ENCODE assay signal across 19 cellular contexts in the genomic region with DNA sequence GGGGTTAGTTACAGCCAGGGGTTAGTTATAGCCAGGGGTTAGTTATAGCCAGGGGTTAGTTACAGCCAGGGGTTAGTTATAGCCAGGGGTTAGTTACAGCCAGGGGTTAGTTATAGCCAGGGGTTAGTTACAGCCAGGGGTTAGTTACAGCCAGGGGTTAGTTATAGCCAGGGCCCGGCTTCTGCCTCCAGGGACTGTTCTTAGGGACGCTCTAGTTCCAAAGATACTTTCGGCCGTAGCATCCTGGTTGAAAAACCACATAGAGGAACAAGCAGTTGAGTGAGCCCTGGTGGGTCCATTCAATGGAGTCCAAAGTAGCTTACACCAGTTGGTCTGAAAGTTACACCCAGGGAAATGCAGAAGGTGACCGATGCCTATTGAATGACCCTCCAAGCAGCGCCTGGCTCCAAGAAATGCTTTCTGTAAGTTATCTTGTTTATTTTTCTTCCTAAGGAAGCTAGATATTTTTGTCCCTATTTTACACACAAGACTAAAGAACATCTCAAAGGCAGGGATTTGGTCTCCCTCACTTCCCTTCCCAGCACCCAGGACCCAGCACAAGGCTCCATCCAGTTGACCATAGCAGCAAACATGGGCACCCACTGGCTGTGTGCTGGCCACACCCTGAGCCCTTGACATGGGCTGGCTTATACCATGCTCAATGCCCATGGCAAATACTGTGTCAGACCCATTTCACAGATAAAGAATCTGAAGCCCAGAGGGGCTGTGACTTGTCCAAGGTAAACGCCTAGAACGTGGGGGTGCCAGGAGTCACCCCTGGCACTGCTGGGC. TPM values are rescaled to one million over a fixed set of nuclear protein-coding genes. Genes with fewer than 3 reads are reported as not detected.
DNase-seq lines count a peak whose midpoint lies in the region; ATAC-seq, FAIRE-seq and TF ChIP-seq lines count a peak whose summit lies in the region.
"Had no signal": no experiment of that assay in that cellular context is flagged by ENCODE, and none has a peak within 500 bp of the region (broad histone marks: within the 10 kb centered on the region; RNA-seq: fewer than 3 reads in every experiment).

No MANE protein-coding gene starts in this region.

- intact Hi-C loops in K562 (cut with micrococcal nuclease), result no loop called here
- intact Hi-C loops in heart left ventricle (cut with DNase I), result loop anchor here in 1 of 10 donors (5.0 kb wide), 1 partner anchor 135 kb away; a partner anchor contains a TSS
- intact Hi-C loops in psoas muscle (cut with DNase I), result no loop called here

- TF ChIP-seq POLR2A in K562 (conservative IDR thresholded peaks at IDR 0.05) (no peak), heart left ventricle (IDR thresholded peaks at IDR 0.05) (no peak)

- CTCF ChIA-PET in K562 (lab: Yijun Ruan, JAX; ENCODE audit: low intra/inter-chr PET ratio), result no interaction called here

- H3K36me3 ChIP-seq in K562 (ENCODE audit: control insufficient read depth, insufficient read depth, low read length) (no peaks in the 10 kb centered on the region), heart left ventricle (no peaks in the 10 kb centered on the region), psoas muscle (ENCODE audit: insufficient read depth in 1 of 2, low read depth in 1 of 2) (no peaks in the 10 kb centered on the region)

- TF ChIP-seq CTCF in K562 (IDR thresholded peaks at IDR 0.05 in 2 of 3, conservative IDR thresholded peaks at IDR 0.05 in 1 of 3; ENCODE audit: insufficient read depth in 2 of 3, low read depth in 1 of 3, low read length in 3 of 3), result no peak
- TF ChIP-seq CTCF in heart left ventricle (IDR thresholded peaks at IDR 0.05), result no peak
- no peak for TF ChIP-seq CTCF in psoas muscle (IDR thresholded peaks at IDR 0.05)

- POLR2A ChIA-PET in K562 (lab: Yijun Ruan, JAX), result no interaction called here

- H3K4me3 ChIP-seq in K562, result no peak overlapping the region
- no peak overlapping the region for H3K4me3 ChIP-seq in heart left ventricle
- no peak overlapping the region for H3K4me3 ChIP-seq in psoas muscle
- H3K4me3 ChIP-seq: SK-N-MC had no signal

- H3K4me2 ChIP-seq in K562 (ENCODE audit: insufficient read depth, low read length), result no peak overlapping the region
- H3K4me2 ChIP-seq: KMS-11 had no signal

- DNase-seq in EH (ENCODE audit: low read depth), result peak; percentile 60
- DNase-seq in K562 (ENCODE audit: extremely low read depth in 1 of 4, low spot score in 3 of 4), result no peak
- peak in 1 of 5 donors; percentile 33 for DNase-seq in heart left ventricle
- peak; percentile 2 to 28 for DNase-seq in psoas muscle
- DNase-seq in kidney glomerular epithelial cell (lab: John Stamatoyannopoulos, UW), result no peak
- no peak for DNase-seq in NCI-H69 (lab: John Stamatoyannopoulos, UW)
- no peak for DNase-seq in GM19240 (ENCODE audit: insufficient read length, low spot score)
- DNase-seq: activated CD8-positive, alpha-beta memory T cell treated with anti-CD3 and anti-CD28 coated beads for 24 hours; activated gamma-delta T cell treated with Interleukin-2 at 50 U/mL for 16 hours; hippocampal formation; NCI-H2081; NCI-H82; small intestine had no signal

- FAIRE-seq in K562 (lab: Jason Lieb, UNC), result no peak
- FAIRE-seq: bronchial epithelial cell, H54, small intestine had no signal

- H4K20me1 ChIP-seq in K562 (replicated peaks; ENCODE audit: control insufficient read depth, insufficient read depth, low read length), result peaks cover 5% of the 10 kb centered on the region; the same call in 1 of the 2 replicates

- no TSS peak for BruUV-seq in K562 (replicated peaks; lab: Mats Ljungman, UMichigan)

- H3K9me3 ChIP-seq in K562 (replicated peaks; ENCODE audit: control insufficient read depth, insufficient read depth, low read depth, low read length), result no peaks in the 10 kb centered on the region
- no peaks in the 10 kb centered on the region for H3K9me3 ChIP-seq in heart left ventricle
- no peaks in the 10 kb centered on the region for H3K9me3 ChIP-seq in psoas muscle

- no peak overlapping the region for H2AFZ ChIP-seq in K562 (ENCODE audit: low read depth, low read length)

- H3K9me1 ChIP-seq in K562 (ENCODE audit: control insufficient read depth, insufficient read depth, low read length), result no peaks in the 10 kb centered on the region

- no peak overlapping the region for H3K9ac ChIP-seq in K562 (ENCODE audit: insufficient read depth in 1 of 2, low read depth in 2 of 2, low read length in 2 of 2)
- H3K9ac ChIP-seq: KMS-11 had no signal

- H3K79me2 ChIP-seq in K562 (ENCODE audit: control insufficient read depth, insufficient read depth, low read length), result no peaks in the 10 kb centered on the region

- no peak overlapping the region for H3K27ac ChIP-seq in K562 (ENCODE audit: extremely low read depth, low read depth, low read length)
- peak overlapping the region in 7 of 12 donors; percentile 59 to 86 (median 73) for H3K27ac ChIP-seq in heart left ventricle
- H3K27ac ChIP-seq in psoas muscle, result no peak overlapping the region
- H3K27ac ChIP-seq: KMS-11, SK-N-MC, VCaP had no signal

- 1% methylated on average over 8 of the region's 8 CpGs for WGBS in K562 (ENCODE audit: insufficient coverage, low coverage, missing lambda C conversion rate)
- 76 to 88% (median 80%) methylated on average over 4 to 8 of the region's 8 CpGs for WGBS in heart left ventricle, 4 donors
- WGBS in psoas muscle, 3 donors, result 76 to 87% (median 80%) methylated on average over 8 of the region's 8 CpGs

- TF ChIP-seq EP300 in K562 (IDR thresholded peaks at IDR 0.05; ENCODE audit: low read length), result no peak

- H3K4me1 ChIP-seq in K562 (replicated peaks in 1 of 2; ENCODE audit: control insufficient read depth in 2 of 2, insufficient read depth in 2 of 2, low read length in 2 of 2) (no peaks in the 10 kb centered on the region; a peak in 1 of 5 replicates), heart left ventricle (peaks cover 0 to 55% (median 29%) of the 10 kb centered on the region in 12 donors), psoas muscle (peaks cover 15% of the 10 kb centered on the region)

- no peak for TF ChIP-seq RAD21 in K562 (CRISPR knock-in tag; conservative IDR thresholded peaks at IDR 0.05 in 1 of 2, IDR thresholded peaks at IDR 0.05 in 1 of 2)

- H3K27me3 ChIP-seq in K562 (ENCODE audit: control insufficient read depth in 2 of 2, insufficient read depth in 2 of 2, low read length in 2 of 2) (peaks cover 0 to 39% of the 10 kb centered on the region in 2 experiments; a peak in 3 of 5 replicates), heart left ventricle (peaks cover 0 to 2% (median 0%) of the 10 kb centered on the region in 9 donors), psoas muscle (ENCODE audit: insufficient read depth in 3 of 3, low read length in 2 of 3) (no peaks in the 10 kb centered on the region)

- in situ Hi-C loops in K562 (cut with MboI), result no loop called here

- ATAC-seq in K562 (no peak), heart left ventricle (no peak), psoas muscle (no peak), HG02571 (IDR thresholded peaks at IDR 0.05; ENCODE audit: unreplicated experiment) (no peak)

TF ChIP-seq in K562, 482 proteins besides CTCF, POLR2A, EP300 and RAD21:
- TF ChIP-seq CAMTA2 (CRISPR knock-in tag; conservative IDR thresholded peaks at IDR 0.05) (no peak), ZNF165 (CRISPR knock-in tag; IDR thresholded peaks at IDR 0.05; ENCODE audit: borderline replicate concordance) (no peak), ZC3H8 (IDR thresholded peaks at IDR 0.05) (no peak), POLR2AphosphoS5 (IDR thresholded peaks at IDR 0.05; ENCODE audit: control insufficient read depth, insufficient read depth, low read depth, low read length) (no peak), SP2 (IDR thresholded peaks at IDR 0.05; ENCODE audit: extremely low read depth, low read depth, low read length, poor library complexity, severe bottlenecking) (no peak), ZNF583 (CRISPR knock-in tag; IDR thresholded peaks at IDR 0.05) (no peak)
- TF ChIP-seq, protein P1, sequence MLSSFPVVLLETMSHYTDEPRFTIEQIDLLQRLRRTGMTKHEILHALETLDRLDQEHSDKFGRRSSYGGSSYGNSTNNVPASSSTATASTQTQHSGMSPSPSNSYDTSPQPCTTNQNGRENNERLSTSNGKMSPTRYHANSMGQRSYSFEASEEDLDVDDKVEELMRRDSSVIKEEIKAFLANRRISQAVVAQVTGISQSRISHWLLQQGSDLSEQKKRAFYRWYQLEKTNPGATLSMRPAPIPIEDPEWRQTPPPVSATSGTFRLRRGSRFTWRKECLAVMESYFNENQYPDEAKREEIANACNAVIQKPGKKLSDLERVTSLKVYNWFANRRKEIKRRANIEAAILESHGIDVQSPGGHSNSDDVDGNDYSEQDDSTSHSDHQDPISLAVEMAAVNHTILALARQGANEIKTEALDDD (IDR thresholded peaks at IDR 0.05), result peak; percentile 81
TF ChIP-seq in K562: peak in this region for 1.

RNA-seq across cellular contexts. Expression of a gene that starts 49.7 kb away (rescaled TPM):
- total RNA-seq in K562 (2011; cell fraction: chromatin; rRNA removed; ENCODE audit: low replicate concordance), result not detected in 2 replicates
- not detected in 2 replicates for total RNA-seq in K562 (2011; cell fraction: nucleolus; rRNA removed)
- total RNA-seq in K562 (2011; cell fraction: nucleoplasm; rRNA removed), result not detected in 2 replicates
- total RNA-seq in K562 (2014; rRNA removed) (not detected in 2 replicates), K562 (2014; rRNA removed; fragmentation: Illumina TruSeq; extraction: Trizol) (not detected in 2 replicates), K562 (2015; rRNA removed; fragmentation: Illumina TruSeq; extraction: Trizol) (not detected in 2 replicates), K562 (2021) (not detected in 2 replicates), heart left ventricle (1 to 10 TPM in 4 of 9 donors, under 1 TPM in 5; 0.32 to 1.5 (median 0.85) TPM), psoas muscle (under 1 TPM in 3 of 4 donors, not detected in 1; 0.05 to 0.24 (median 0.11) TPM)
- polyA plus RNA-seq in K562 (2011; rRNA removed) (not detected in 2 replicates), K562 (2014; fragmentation: Illumina TruSeq; extraction: Trizol) (not detected in 2 replicates), K562 (2014; fragmentation: Nextera tagmentation; extraction: Ambion mirVana) (not detected), K562 (2014; rRNA removed) (not detected in 2 replicates), heart left ventricle (under 1 TPM; 0.65 to 0.93 TPM), psoas muscle (under 1 TPM; 0.01 to 0.08 (median 0.04) TPM)
- not detected in 2 replicates for polyA plus RNA-seq in K562 (2011; cell fraction: cytosol; rRNA removed)
- polyA plus RNA-seq in K562 (2011; cell fraction: nucleus; rRNA removed), result not detected in 2 replicates
- 0.03 TPM in 1 of 2 replicates, not detected in the other for polyA plus RNA-seq in K562 (2012)
- not detected in 2 replicates for polyA minus RNA-seq in K562 (2011; rRNA and poly(A)+ RNA removed)
- polyA minus RNA-seq in K562 (2011; cell fraction: cytosol; rRNA and poly(A)+ RNA removed), result not detected in 2 replicates
- under 0.01 TPM in 1 of 2 replicates, not detected in the other for polyA minus RNA-seq in K562 (2011; cell fraction: nucleus; rRNA and poly(A)+ RNA removed)

Comparison
In these comparisons a context has a peak if more than half of its experiments do, and no peak if none do; other contexts are left out.
1. DNase-seq: peak in EH (single experiment) and psoas muscle (2 of 2); none in K562 (0 of 4), kidney glomerular epithelial cell (single experiment), NCI-H69 (single experiment) and GM19240 (single experiment).
2. H3K27ac ChIP-seq: peak in heart left ventricle (7 of 12); none in K562 (single experiment) and psoas muscle (single experiment).